In the genomic region with DNA sequence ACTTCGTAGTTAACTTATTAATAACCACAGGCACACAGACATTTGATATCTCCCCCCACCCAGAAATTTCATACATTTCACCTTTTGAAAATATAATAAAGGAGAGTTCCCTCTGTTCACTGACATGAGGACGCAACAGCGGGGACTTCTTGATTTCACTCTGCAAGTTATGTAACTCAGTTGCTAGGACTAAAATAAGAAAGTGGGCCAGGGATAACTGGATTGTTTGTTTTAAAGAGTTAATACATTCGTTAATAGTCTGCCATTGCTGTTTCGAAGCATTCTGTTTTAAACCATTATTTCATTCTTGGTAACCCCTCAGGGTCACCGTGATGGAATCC, we compare ENCODE assay signal across 8 cellular contexts. TPM values are rescaled to one million over a fixed set of nuclear protein-coding genes. Genes with fewer than 3 reads are reported as not detected.
A peak's percentile ranks its signal among the peaks of the same experiment; 100 is the strongest.
DNase-seq lines count a peak whose midpoint lies in the region; TF ChIP-seq lines count a peak whose summit lies in the region.

No MANE protein-coding gene starts in this region.

- DNase-seq in GM12865 (ENCODE audit: low read depth) (no peak), SJSA1 (ENCODE audit: low read depth in 1 of 2, low spot score in 2 of 2) (no peak), esophagus muscularis mucosa (ENCODE audit: extremely low spot score) (no peak), sigmoid colon (no peak), NCI-H1417 (lab: John Stamatoyannopoulos, UW) (no peak), foreskin melanocyte (no peak), GM19238 (ENCODE audit: insufficient read length, low spot score) (no peak)
- DNase-seq in stimulated activated naive CD4-positive, alpha-beta T cell (lab: John Stamatoyannopoulos, UW): no peak

- peaks cover 18% of the 10 kb centered on the region for H3K4me1 ChIP-seq in SJSA1 (replicated peaks)
- H3K4me1 ChIP-seq in esophagus muscularis mucosa: peaks cover 27 to 63% (median 45%) of the 10 kb centered on the region in 4 donors
- peaks cover 0 to 51% (median 32%) of the 10 kb centered on the region in 4 donors for H3K4me1 ChIP-seq in sigmoid colon

- H3K4me3 ChIP-seq in GM12865 (ENCODE audit: low read depth, low read length) (peak overlapping the region; percentile 100), SJSA1 (peak overlapping the region; percentile 83), esophagus muscularis mucosa (peak overlapping the region; percentile 84 to 97 (median 92)), sigmoid colon (peak overlapping the region; percentile 69 to 96 (median 88))

- H3K36me3 ChIP-seq in SJSA1 (peaks cover 3% of the 10 kb centered on the region; the same call in 1 of the 2 replicates), esophagus muscularis mucosa (no peaks in the 10 kb centered on the region), sigmoid colon (no peaks in the 10 kb centered on the region)

- WGBS in esophagus muscularis mucosa: 41% methylated on average over 6 of the region's 6 CpGs
- 32 to 39% methylated on average over 6 of the region's 6 CpGs for WGBS in sigmoid colon, 2 donors

- TF ChIP-seq CTCF in GM12865 (IDR thresholded peaks at IDR 0.05; ENCODE audit: insufficient read depth, low read depth, low read length, missing control alignments) (no peak), esophagus muscularis mucosa (IDR thresholded peaks at IDR 0.05) (no peak), sigmoid colon (IDR thresholded peaks at IDR 0.05) (no peak)

- intact Hi-C loops in esophagus muscularis mucosa (cut with DNase I): no loop called here
- intact Hi-C loops in sigmoid colon (cut with DNase I): loop anchor here (2.0 kb wide), 1 partner anchor 15 kb away; no protein-coding TSS in a partner anchor

- H3K27ac ChIP-seq in SJSA1: no peak overlapping the region
- peak overlapping the region in 3 of 4 donors; percentile 93 to 94 (median 93) for H3K27ac ChIP-seq in esophagus muscularis mucosa (replicated peaks in 1 of 4)
- H3K27ac ChIP-seq in sigmoid colon: peak overlapping the region in 3 of 4 donors; percentile 87 to 97 (median 93)

- H3K9me3 ChIP-seq in SJSA1 (replicated peaks) (no peaks in the 10 kb centered on the region), esophagus muscularis mucosa (no peaks in the 10 kb centered on the region), sigmoid colon (no peaks in the 10 kb centered on the region)

- H3K27me3 ChIP-seq in SJSA1 (replicated peaks) (no peaks in the 10 kb centered on the region), esophagus muscularis mucosa (no peaks in the 10 kb centered on the region), sigmoid colon (no peaks in the 10 kb centered on the region)

- TF ChIP-seq POLR2A in esophagus muscularis mucosa (IDR thresholded peaks at IDR 0.05; ENCODE audit: low read depth): no peak
- TF ChIP-seq POLR2A in sigmoid colon (IDR thresholded peaks at IDR 0.05): no peak

- TF ChIP-seq EP300 in esophagus muscularis mucosa (IDR thresholded peaks at IDR 0.05) (no peak), sigmoid colon (IDR thresholded peaks at IDR 0.05) (no peak)

RNA-seq across cellular contexts. Expression of gene RHOT1, which starts 1.2 kb away (rescaled TPM):
- total RNA-seq in SJSA1 (2014; rRNA removed; shearing (Covaris generic)): 43.6 and 44.7 TPM in 2 replicates
- total RNA-seq in esophagus muscularis mucosa (10 to 100 TPM; 34.6 to 52.7 (median 43.1) TPM), sigmoid colon (10 to 100 TPM; 48.9 to 71.5 (median 58.0) TPM)
- 10 to 100 TPM; 17.0 to 33.6 (median 22.0) TPM for polyA plus RNA-seq in sigmoid colon
